Comparison of ENCODE assay signal across 9 cellular contexts in genomic region chr17:2071024-2071385, GRCh38. TPM values are rescaled to one million over a fixed set of nuclear protein-coding genes. Genes with fewer than 3 reads are reported as not detected.
DNase-seq lines count a peak whose midpoint lies in the region; ATAC-seq and TF ChIP-seq lines count a peak whose summit lies in the region.
"Had no signal": no experiment of that assay in that cellular context is flagged by ENCODE, and none has a peak within 500 bp of the region (broad histone marks: within the 10 kb centered on the region; RNA-seq: fewer than 3 reads in every experiment).

No MANE protein-coding gene starts in this region.

- no peak overlapping the region for H3K27ac Mint-ChIP-seq in osteocyte (ENCODE audit: unreplicated experiment)
- H3K27ac Mint-ChIP-seq: progenitor cell of endocrine pancreas had no signal

- H4K20me1 ChIP-seq in hepatocyte (ENCODE audit: insufficient read depth, poor library complexity, severe bottlenecking) = no peaks in the 10 kb centered on the region

- intact Hi-C loops in left ventricle myocardium inferior (cut with micrococcal nuclease) (no loop called here), Right ventricle myocardium superior (cut with DNase I) (no loop called here)

- no peak overlapping the region for H3K4me3 Mint-ChIP-seq in osteocyte (ENCODE audit: unreplicated experiment)

- TF ChIP-seq EP300 in upper lobe of left lung (IDR thresholded peaks at IDR 0.05) = no peak

- no peaks in the 10 kb centered on the region for H3K9me3 Mint-ChIP-seq in osteocyte (ENCODE audit: unreplicated experiment)

- H3K27me3 ChIP-seq in left ventricle myocardium inferior (ENCODE audit: low read depth) (no peaks in the 10 kb centered on the region), hepatocyte (no peaks in the 10 kb centered on the region), upper lobe of left lung (no peaks in the 10 kb centered on the region)

- H2AFZ ChIP-seq in hepatocyte = no peak overlapping the region

- H3K4me1 ChIP-seq in left ventricle myocardium inferior (peaks cover 94% of the 10 kb centered on the region), hepatocyte (ENCODE audit: insufficient read depth) (peaks cover 45% of the 10 kb centered on the region), upper lobe of left lung (peaks cover 54 to 72% (median 68%) of the 10 kb centered on the region in 4 donors)

- peaks cover 8% of the 10 kb centered on the region for H3K36me3 ChIP-seq in left ventricle myocardium inferior
- H3K36me3 ChIP-seq in hepatocyte (replicated peaks; ENCODE audit: insufficient read depth, low read depth) = no peaks in the 10 kb centered on the region
- peaks cover 0 to 13% (median 4%) of the 10 kb centered on the region in 4 donors for H3K36me3 ChIP-seq in upper lobe of left lung

- H3K27me3 Mint-ChIP-seq in osteocyte (ENCODE audit: unreplicated experiment) = no peaks in the 10 kb centered on the region
- H3K27me3 Mint-ChIP-seq: progenitor cell of endocrine pancreas had no signal

- TF ChIP-seq CTCF in left ventricle myocardium inferior (IDR thresholded peaks at IDR 0.05; ENCODE audit: borderline replicate concordance) (no peak), hepatocyte (IDR thresholded peaks at IDR 0.05; ENCODE audit: poor library complexity) (no peak), upper lobe of left lung (IDR thresholded peaks at IDR 0.05) (no peak), osteocyte (IDR thresholded peaks at IDR 0.05) (no peak)

- H3K27ac ChIP-seq in left ventricle myocardium inferior (replicated peaks) = peak overlapping the region; percentile 96
- H3K27ac ChIP-seq in hepatocyte = peak overlapping the region; percentile 64
- peak overlapping the region; percentile 75 to 90 (median 80) for H3K27ac ChIP-seq in upper lobe of left lung

- no peak for TF ChIP-seq POLR2A in upper lobe of left lung (IDR thresholded peaks at IDR 0.05)

- H3K9me2 ChIP-seq in hepatocyte (replicated peaks; ENCODE audit: insufficient read depth) = no peaks in the 10 kb centered on the region

- WGBS in hepatocyte (ENCODE audit: low lambda C conversion rate, missing lambda C conversion rate) = 88% methylated on average over 6 of the region's 6 CpGs
- WGBS in upper lobe of left lung, 2 donors = 85 to 88% methylated on average over 6 of the region's 6 CpGs

- no peaks in the 10 kb centered on the region for H3K79me2 ChIP-seq in hepatocyte

- no peak for DNase-seq in left ventricle myocardium inferior
- no peak for DNase-seq in Right ventricle myocardium superior
- DNase-seq in hepatocyte (ENCODE audit: low spot score) = no peak
- DNase-seq in upper lobe of left lung = no peak
- no peak for DNase-seq in stimulated activated CD4-positive, alpha-beta T cell treated with anti-CD3 and anti-CD28 coated beads, Interleukin-4, amount 100 ng/mL, for 4 hours
- DNase-seq in osteocyte (ENCODE audit: extremely low spot score, unreplicated experiment) = no peak
- DNase-seq: NCI-H748 treated with DMSO at 0.1 percent for 48 hours had no signal

- H3K4me1 Mint-ChIP-seq in osteocyte (ENCODE audit: unreplicated experiment) = peaks cover 58% of the 10 kb centered on the region

- no peak overlapping the region for H3K4me3 ChIP-seq in left ventricle myocardium inferior
- no peak overlapping the region for H3K4me3 ChIP-seq in hepatocyte
- no peak overlapping the region for H3K4me3 ChIP-seq in upper lobe of left lung
- H3K4me3 ChIP-seq: thoracic aorta had no signal

- H3K9me3 ChIP-seq in left ventricle myocardium inferior (replicated peaks) (no peaks in the 10 kb centered on the region), hepatocyte (ENCODE audit: low read depth) (no peaks in the 10 kb centered on the region), upper lobe of left lung (no peaks in the 10 kb centered on the region)
- H3K9me3 ChIP-seq: thoracic aorta had no signal

- no peak for ATAC-seq in Right ventricle myocardium superior (ENCODE audit: poor library complexity)
- ATAC-seq in upper lobe of left lung (ENCODE audit: low FRiP score in 2 of 2) = no peak

- peaks cover 10% of the 10 kb centered on the region for H3K36me3 Mint-ChIP-seq in osteocyte (ENCODE audit: unreplicated experiment)

- H3K4me2 ChIP-seq in hepatocyte = no peak overlapping the region

RNA-seq across cellular contexts. Expression of gene HIC1, which starts 16.1 kb away (rescaled TPM):
- total RNA-seq in left ventricle myocardium inferior = 23.5 TPM
- 19.3 TPM for total RNA-seq in Right ventricle myocardium superior
- 8.8 and 9.4 TPM in 2 replicates for total RNA-seq in hepatocyte
- polyA plus RNA-seq in hepatocyte = 8.2 and 10.2 TPM in 2 replicates
- total RNA-seq in upper lobe of left lung = 10 to 100 TPM in 5 of 6 donors, 1 to 10 TPM in 1; 8.0 to 25.5 (median 19.1) TPM
- 3.3 and 3.7 TPM in 2 replicates for total RNA-seq in osteocyte

RNA-seq across cellular contexts. Expression of gene OVCA2, which starts 29.2 kb away (rescaled TPM):
- total RNA-seq in left ventricle myocardium inferior = 16.6 TPM
- 13.7 TPM for total RNA-seq in Right ventricle myocardium superior
- total RNA-seq in hepatocyte = 49.2 and 56.4 TPM in 2 replicates
- 72.5 and 72.7 TPM in 2 replicates for polyA plus RNA-seq in hepatocyte
- total RNA-seq in upper lobe of left lung = 10 to 100 TPM; 20.1 to 56.1 (median 33.5) TPM
- 33.2 and 35.9 TPM in 2 replicates for total RNA-seq in osteocyte

RNA-seq across cellular contexts. Expression of gene DPH1, which starts 41.1 kb away (rescaled TPM):
- total RNA-seq in left ventricle myocardium inferior = 29.1 TPM
- total RNA-seq in Right ventricle myocardium superior = 26.8 TPM
- 26.2 and 27.8 TPM in 2 replicates for total RNA-seq in hepatocyte
- polyA plus RNA-seq in hepatocyte = 45.2 and 49.0 TPM in 2 replicates
- total RNA-seq in upper lobe of left lung = 100 to 1,000 TPM in 1 of 6 donors, 10 to 100 TPM in 5; 28.8 to 129 (median 45.1) TPM
- 57.3 and 59.0 TPM in 2 replicates for total RNA-seq in osteocyte

RNA-seq across cellular contexts. Expression of gene RTN4RL1, which starts 45.9 kb away (rescaled TPM):
- 4.0 TPM for total RNA-seq in left ventricle myocardium inferior
- total RNA-seq in Right ventricle myocardium superior = 3.4 TPM
- total RNA-seq in hepatocyte = 0.48 and 1.4 TPM in 2 replicates
- polyA plus RNA-seq in hepatocyte = 0.53 and 0.97 TPM in 2 replicates
- total RNA-seq in upper lobe of left lung = 1 to 10 TPM; 5.1 to 7.3 (median 6.2) TPM
- 3.7 and 3.8 TPM in 2 replicates for total RNA-seq in osteocyte
